ENCODE assay signal across 1 cellular context in genomic region chr16:67663151-67663876, GRCh38.
TF ChIP-seq lines count a peak whose summit lies in the region.

No MANE protein-coding gene starts in this region.

TF ChIP-seq in HepG2, 621 proteins besides CTCF, POLR2A, EP300 and RAD21 (continues in another document):
- TF ChIP-seq PRDM10 (CRISPR knock-in tag; IDR thresholded peaks at IDR 0.05; ENCODE audit: low read depth) (no peak), ZNF7 (CRISPR knock-in tag; IDR thresholded peaks at IDR 0.05) (no peak), HES4 (CRISPR knock-in tag; IDR thresholded peaks at IDR 0.05; ENCODE audit: borderline replicate concordance) (peak; percentile 32; the same call in 1 of the 2 replicates), MTERF4 (CRISPR knock-in tag; IDR thresholded peaks at IDR 0.05) (no peak), ZNF101 (CRISPR knock-in tag; IDR thresholded peaks at IDR 0.05; ENCODE audit: borderline replicate concordance, low read depth) (no peak), AGO2 (optimal IDR thresholded peaks at IDR 0.05; ENCODE audit: low read depth, low read length) (peak; percentile 29), TFDP2 (CRISPR knock-in tag; IDR thresholded peaks at IDR 0.05) (no peak), ZNF17 (CRISPR knock-in tag; IDR thresholded peaks at IDR 0.05) (no peak), REXO4 (CRISPR knock-in tag; IDR thresholded peaks at IDR 0.05; ENCODE audit: borderline replicate concordance) (no peak), ZNF567 (CRISPR knock-in tag; IDR thresholded peaks at IDR 0.05; ENCODE audit: borderline replicate concordance) (no peak), SIX4 (CRISPR knock-in tag; IDR thresholded peaks at IDR 0.05) (no peak), RFXANK (CRISPR knock-in tag; IDR thresholded peaks at IDR 0.05) (no peak), ZNF282 (IDR thresholded peaks at IDR 0.05; ENCODE audit: partially characterized antibody) (no peak), IKZF5 (CRISPR knock-in tag; IDR thresholded peaks at IDR 0.05) (no peak), U2AF1 (optimal IDR thresholded peaks at IDR 0.05; ENCODE audit: low read depth, low read length) (no peak), SRY (CRISPR knock-in tag; IDR thresholded peaks at IDR 0.05) (no peak), ZNF230 (CRISPR knock-in tag; IDR thresholded peaks at IDR 0.05) (no peak), ZNF605 (CRISPR knock-in tag; IDR thresholded peaks at IDR 0.05) (no peak), ZFP90 (CRISPR knock-in tag; IDR thresholded peaks at IDR 0.05; ENCODE audit: borderline replicate concordance) (no peak), ZNF564 (CRISPR knock-in tag; IDR thresholded peaks at IDR 0.05) (no peak), ZNF407 (CRISPR knock-in tag; IDR thresholded peaks at IDR 0.05; ENCODE audit: not compliant biosample characterization) (no peak), RBFOX2 (IDR thresholded peaks at IDR 0.05; ENCODE audit: low read depth, low read length) (0 out of 2 replicates have a peak, but pooled peaks have one; percentile 51), ZBTB40 (IDR thresholded peaks at IDR 0.05) (no peak), ZBTB40 (CRISPR knock-in tag; IDR thresholded peaks at IDR 0.05) (no peak), ZNF775 (CRISPR knock-in tag; IDR thresholded peaks at IDR 0.05; ENCODE audit: borderline replicate concordance) (no peak), ZNF329 (CRISPR knock-in tag; IDR thresholded peaks at IDR 0.05; ENCODE audit: low read depth) (no peak), ZNF441 (CRISPR knock-in tag; IDR thresholded peaks at IDR 0.05; ENCODE audit: borderline replicate concordance) (no peak), EED (CRISPR knock-in tag; IDR thresholded peaks at IDR 0.05) (0 out of 2 replicates have a peak, but pooled peaks have one; percentile 30), ZNF274 (CRISPR knock-in tag; IDR thresholded peaks at IDR 0.05) (no peak), CREB1 (IDR thresholded peaks at IDR 0.05) (no peak), CREB1 (CRISPR knock-in tag; IDR thresholded peaks at IDR 0.05) (no peak), ZNF414 (CRISPR knock-in tag; IDR thresholded peaks at IDR 0.05) (no peak), ZNF709 (CRISPR knock-in tag; IDR thresholded peaks at IDR 0.05) (no peak), ISX (CRISPR knock-in tag; conservative IDR thresholded peaks at IDR 0.05) (no peak), HIVEP1 (CRISPR knock-in tag; IDR thresholded peaks at IDR 0.05) (0 out of 2 replicates have a peak, but pooled peaks have one; percentile 29)
